In the genomic region with DNA sequence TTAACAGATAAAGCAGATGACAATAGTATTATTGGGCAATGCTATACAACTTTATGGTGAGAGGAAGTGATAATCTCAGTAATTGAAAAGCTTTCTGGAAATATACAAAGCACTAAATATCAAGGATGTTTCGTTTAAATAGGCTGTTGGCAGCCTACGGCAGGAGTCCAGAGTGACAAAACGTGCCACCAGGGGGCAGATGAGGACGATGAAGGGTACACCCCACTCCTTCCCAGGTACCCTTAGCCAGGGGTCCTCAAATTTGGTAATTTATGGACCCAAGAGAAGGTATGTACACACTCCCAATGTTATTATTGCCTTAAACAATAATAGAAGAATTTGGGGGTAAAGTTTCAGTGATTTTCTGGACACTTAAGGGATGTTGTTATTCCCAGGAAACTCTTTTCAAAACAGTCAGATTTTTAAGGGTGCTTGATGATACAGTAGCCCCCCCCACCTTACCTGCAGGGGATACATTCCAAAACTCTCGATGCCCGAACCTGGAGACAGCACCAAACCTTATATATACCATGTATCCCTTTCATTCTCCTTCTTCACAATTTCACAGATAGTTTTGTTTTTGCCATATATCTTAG, we compare ENCODE assay signal across 10 cellular contexts. TPM values are rescaled to one million over a fixed set of nuclear protein-coding genes. Genes with fewer than 3 reads are reported as not detected.
DNase-seq lines count a peak whose midpoint lies in the region; ATAC-seq and TF ChIP-seq lines count a peak whose summit lies in the region.
"Had no signal": no experiment of that assay in that cellular context is flagged by ENCODE, and none has a peak within 500 bp of the region (broad histone marks: within the 10 kb centered on the region; RNA-seq: fewer than 3 reads in every experiment).

No MANE protein-coding gene starts in this region.

- ATAC-seq in RWPE2 (ENCODE audit: low read depth): peak; percentile 70
- peak in 2 of 4 donors; percentile 47 for ATAC-seq in heart left ventricle
- ATAC-seq in HG02970 (IDR thresholded peaks at IDR 0.05; ENCODE audit: low FRiP score, unreplicated experiment): no peak
- ATAC-seq in HG03442 (IDR thresholded peaks at IDR 0.05; ENCODE audit: unreplicated experiment): no peak
- no peak for ATAC-seq in GM18861 (IDR thresholded peaks at IDR 0.05; ENCODE audit: unreplicated experiment)
- ATAC-seq: activated naive CD4-positive, alpha-beta T cell treated with anti-CD3 and anti-CD28 coated beads, Interleukin-2, amount 50 U/mL, for 72 hours had no signal

- intact Hi-C loops in heart left ventricle (cut with DNase I): loop anchor here in 9 of 10 donors (5.0 to 10.0 kb wide), 11 partner anchors 206 to 1856 kb away; no protein-coding TSS in a partner anchor

- H3K9me3 ChIP-seq in RWPE2 (ENCODE audit: severe bottlenecking): no peaks in the 10 kb centered on the region
- H3K9me3 ChIP-seq in heart left ventricle: no peaks in the 10 kb centered on the region

- no peak for DNase-seq in GM06990 (ENCODE audit: extremely low read depth, insufficient read length)
- DNase-seq in RWPE2 (ENCODE audit: low spot score): no peak
- no peak for DNase-seq in heart left ventricle
- peak; percentile 7 to 21 for DNase-seq in stimulated activated CD8-positive, alpha-beta memory T cell treated with anti-CD3 and anti-CD28 coated beads, Interleukin-2, amount 100 ng/mL, for 48 hours (ENCODE audit: low read depth in 2 of 2)

- H3K36me3 ChIP-seq in GM06990 (ENCODE audit: control insufficient read depth, insufficient read depth, low read length) (no peaks in the 10 kb centered on the region), RWPE2 (ENCODE audit: low read depth) (no peaks in the 10 kb centered on the region), heart left ventricle (no peaks in the 10 kb centered on the region)

- H3K4me1 ChIP-seq in RWPE2 (ENCODE audit: insufficient read depth, poor library complexity, severe bottlenecking) (no peaks in the 10 kb centered on the region), heart left ventricle (peaks cover 0 to 8% (median 0%) of the 10 kb centered on the region in 12 donors)

- TF ChIP-seq CTCF in 22Rv1 (IDR thresholded peaks at IDR 0.05) (peak; percentile 79), GM06990 (IDR thresholded peaks at IDR 0.05; ENCODE audit: insufficient read depth, low read length, poor library complexity, severe bottlenecking) (peak; percentile 18), RWPE2 (IDR thresholded peaks at IDR 0.05; ENCODE audit: poor library complexity, severe bottlenecking) (peak; percentile 83), heart left ventricle (IDR thresholded peaks at IDR 0.05) (peak; percentile 33 to 62 (median 47))

- no peaks in the 10 kb centered on the region for H3K27me3 ChIP-seq in GM06990 (replicated peaks; ENCODE audit: control insufficient read depth, insufficient read depth, low read length)
- H3K27me3 ChIP-seq in RWPE2 (ENCODE audit: insufficient read depth, poor library complexity, severe bottlenecking): peaks cover 38% of the 10 kb centered on the region
- peaks cover 0 to 34% (median 10%) of the 10 kb centered on the region in 9 donors for H3K27me3 ChIP-seq in heart left ventricle

- TF ChIP-seq POLR2A in heart left ventricle (IDR thresholded peaks at IDR 0.05): no peak

- no peak overlapping the region for H3K27ac ChIP-seq in 22Rv1
- no peak overlapping the region for H3K27ac ChIP-seq in RWPE2 (ENCODE audit: poor library complexity, severe bottlenecking)
- H3K27ac ChIP-seq in heart left ventricle: no peak overlapping the region
- H3K27ac ChIP-seq: skin epidermis had no signal

- 24 to 32% (median 28%) methylated on average over 6 of the region's 6 CpGs for WGBS in heart left ventricle, 4 donors

- H3K4me3 ChIP-seq in GM06990 (replicated peaks; ENCODE audit: low read depth, low read length): no peak overlapping the region
- H3K4me3 ChIP-seq in RWPE2 (ENCODE audit: severe bottlenecking): no peak overlapping the region
- H3K4me3 ChIP-seq in heart left ventricle: no peak overlapping the region
- H3K4me3 ChIP-seq: skin epidermis had no signal

RNA-seq across cellular contexts. Expression of a gene that starts 1.4 kb away (rescaled TPM):
- total RNA-seq in heart left ventricle: under 1 TPM in 6 of 9 donors, not detected in 3; 0.05 to 0.27 (median 0.11) TPM
- under 1 TPM in 1 of 2 donors, not detected in 1; 0.04 TPM for polyA plus RNA-seq in heart left ventricle
- total RNA-seq: activated naive CD4-positive, alpha-beta T cell treated with anti-CD3 and anti-CD28 coated beads, Interleukin-2, amount 50 U/mL, for 72 hours had no signal

RNA-seq across cellular contexts. Expression of a gene that starts 38.1 kb away (rescaled TPM):
- total RNA-seq in heart left ventricle: 10 to 100 TPM; 26.8 to 79.2 (median 47.9) TPM
- 10 to 100 TPM; 12.2 to 22.2 TPM for polyA plus RNA-seq in heart left ventricle

Comparison
In these comparisons a context has a peak if more than half of its experiments do, and no peak if none do; other contexts are left out.
1. CTCF ChIP-seq: peak in every context shown above with its lines; median percentile 83 in RWPE2; 79 in 22Rv1; 47 in heart left ventricle; 18 in GM06990.
2. DNase-seq: peak in stimulated activated CD8-positive, alpha-beta memory T cell treated with anti-CD3 and anti-CD28 coated beads, Interleukin-2, amount 100 ng/mL, for 48 hours (2 of 2); none in GM06990 (single experiment), RWPE2 (single experiment) and heart left ventricle (0 of 5).